In the genomic region with DNA sequence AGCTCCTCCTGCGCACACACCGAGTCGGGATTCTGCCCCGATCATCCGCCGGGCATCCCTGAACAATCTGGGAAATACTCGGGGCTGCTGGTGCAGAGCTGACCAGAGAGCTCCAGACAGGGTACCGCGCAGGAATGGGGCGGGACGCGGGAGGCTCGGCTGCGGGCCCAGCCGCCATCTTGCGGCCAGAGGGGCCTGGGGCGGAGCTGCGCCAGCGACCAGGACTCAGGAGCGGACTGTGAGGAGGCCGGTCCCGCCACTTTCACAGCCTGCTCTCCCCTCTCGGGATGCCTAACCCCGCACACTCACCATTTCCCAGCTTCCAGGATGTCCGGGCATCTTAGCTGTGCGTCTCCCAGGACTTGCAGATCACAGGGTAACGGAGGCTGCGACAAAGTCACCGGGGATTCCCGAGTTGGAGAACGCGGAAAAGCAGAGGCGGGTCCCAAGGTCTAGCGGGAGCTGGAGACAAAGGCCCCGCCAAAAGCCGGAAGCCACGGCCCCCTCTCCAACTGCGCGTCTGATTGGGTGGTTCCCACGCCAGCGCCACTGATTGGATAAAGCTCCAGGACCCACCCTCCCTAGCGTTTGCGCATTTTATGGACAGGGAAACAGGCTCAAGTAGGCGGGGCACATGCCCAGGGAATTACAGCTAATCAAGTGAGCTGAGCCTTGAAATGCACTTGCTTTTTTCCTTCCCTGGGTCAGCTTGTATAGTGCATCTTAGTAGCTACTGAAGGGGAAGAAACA, we compare ENCODE assay signal across 8 cellular contexts. TPM values are rescaled to one million over a fixed set of nuclear protein-coding genes. Genes with fewer than 3 reads are reported as not detected.
DNase-seq lines count a peak whose midpoint lies in the region; ATAC-seq and TF ChIP-seq lines count a peak whose summit lies in the region.

No MANE protein-coding gene starts in this region.

- H2AFZ ChIP-seq in parathyroid adenoma = peak overlapping the region; percentile 94

- peak overlapping the region; percentile 28 for H3K9ac ChIP-seq in parathyroid adenoma

- peak; percentile 51 to 74 for TF ChIP-seq EP300 in tibial nerve (IDR thresholded peaks at IDR 0.05)

- H3K36me3 ChIP-seq in heart left ventricle (peaks cover 0 to 30% (median 7%) of the 10 kb centered on the region in 9 donors), parathyroid adenoma (ENCODE audit: control insufficient read depth, insufficient read depth, low read length) (no peaks in the 10 kb centered on the region), tibial nerve (peaks cover 0 to 31% (median 0%) of the 10 kb centered on the region in 3 donors)

- H3K27me3 ChIP-seq in heart left ventricle (peaks cover 0 to 8% (median 0%) of the 10 kb centered on the region in 9 donors), parathyroid adenoma (ENCODE audit: control insufficient read depth, insufficient read depth, low read length) (no peaks in the 10 kb centered on the region), tibial nerve (no peaks in the 10 kb centered on the region)

- H3K27ac ChIP-seq in heart left ventricle = peak overlapping the region in 11 of 12 donors; percentile 35 to 84 (median 80)
- H3K27ac ChIP-seq in parathyroid adenoma = peak overlapping the region; percentile 53
- peak overlapping the region; percentile 44 to 89 (median 78) for H3K27ac ChIP-seq in tibial nerve

- no peaks in the 10 kb centered on the region for H3K9me3 ChIP-seq in heart left ventricle
- no peaks in the 10 kb centered on the region for H3K9me3 ChIP-seq in parathyroid adenoma (ENCODE audit: control insufficient read depth, low read length)
- H3K9me3 ChIP-seq in tibial nerve = no peaks in the 10 kb centered on the region

- H3K4me3 ChIP-seq in heart left ventricle (peak overlapping the region; percentile 59 to 96 (median 77)), parathyroid adenoma (ENCODE audit: low read depth, low read length) (peak overlapping the region; percentile 90), tibial nerve (peak overlapping the region; percentile 43 to 75 (median 66))

- TF ChIP-seq POLR2A in heart left ventricle (IDR thresholded peaks at IDR 0.05) (peak in 1 of 2 donors; percentile 46), tibial nerve (IDR thresholded peaks at IDR 0.05) (peak in 1 of 2 donors; percentile 36)

- H3K4me1 ChIP-seq in heart left ventricle = peaks cover 0 to 21% (median 8%) of the 10 kb centered on the region in 12 donors
- no peaks in the 10 kb centered on the region for H3K4me1 ChIP-seq in parathyroid adenoma
- H3K4me1 ChIP-seq in tibial nerve = peaks cover 0 to 20% (median 3%) of the 10 kb centered on the region in 4 donors

- H3K79me2 ChIP-seq in parathyroid adenoma = no peaks in the 10 kb centered on the region

- WGBS in heart left ventricle, 4 donors = 0% methylated on average over 39 to 44 of the region's 44 CpGs
- 0 to 1% methylated on average over 37 to 41 of the region's 44 CpGs for WGBS in tibial nerve, 2 donors

- DNase-seq in DMS53 treated with DMSO at 0.1 percent for 48 hours (lab: John Stamatoyannopoulos, UW; ENCODE audit: unreplicated experiment) (peak; percentile 84), M059J (ENCODE audit: low read depth) (peak; percentile 95), T follicular helper cell (ENCODE audit: low read depth) (peak; percentile 84), amniotic epithelial cell (ENCODE audit: low read depth) (peak; percentile 93), heart left ventricle (peak; percentile 96 to 97 (median 96)), tibial nerve (ENCODE audit: low spot score in 2 of 2) (peak; percentile 90 to 96)

- peak overlapping the region; percentile 72 for H3K4me2 ChIP-seq in parathyroid adenoma (ENCODE audit: low read length)

- intact Hi-C loops in heart left ventricle (cut with DNase I) = loop anchor here in 2 of 10 donors (5.0 kb wide), 3 partner anchors 84 to 284 kb away; partner anchors contain the start of genes ZNF100 (in 1 of the 2) and ZNF257 (in 1 of the 2)

- ATAC-seq in GM21717 (IDR thresholded peaks at IDR 0.05; ENCODE audit: unreplicated experiment) (peak; percentile 96), heart left ventricle (peak; percentile 100)

- TF ChIP-seq CTCF in heart left ventricle (IDR thresholded peaks at IDR 0.05) (peak in 1 of 12 donors; percentile 4), parathyroid adenoma (IDR thresholded peaks at IDR 0.05) (no peak), tibial nerve (IDR thresholded peaks at IDR 0.05) (peak in 1 of 5 experiments; percentile 23)

RNA-seq across cellular contexts. Expression of gene ZNF43, which starts 15.8 kb away (rescaled TPM):
- 3.7 and 8.7 TPM in 2 replicates for total RNA-seq in M059J (2014; rRNA removed; shearing (Covaris generic))
- total RNA-seq in heart left ventricle (10 to 100 TPM in 2 of 9 donors, 1 to 10 TPM in 7; 3.8 to 13.8 (median 6.5) TPM), tibial nerve (10 to 100 TPM; 16.1 to 28.0 (median 17.0) TPM)
- polyA plus RNA-seq in heart left ventricle = 1 to 10 TPM; 2.6 to 3.3 TPM

Comparison
In these comparisons a context has a peak if more than half of its experiments do, and no peak if none do; other contexts are left out.
1. Peak in every context shown above with its lines: DNase-seq, ATAC-seq, H3K4me3 ChIP-seq and H3K27ac ChIP-seq.